10 cellular contexts compared by ENCODE assay signal in genomic region chr2:207121784-207122183, GRCh38. TPM values are rescaled to one million over a fixed set of nuclear protein-coding genes. Genes with fewer than 3 reads are reported as not detected.
DNase-seq lines count a peak whose midpoint lies in the region; ATAC-seq and TF ChIP-seq lines count a peak whose summit lies in the region.
"Had no signal": no experiment of that assay in that cellular context is flagged by ENCODE, and none has a peak within 500 bp of the region (broad histone marks: within the 10 kb centered on the region; RNA-seq: fewer than 3 reads in every experiment).

No MANE protein-coding gene starts in this region.

- no peaks in the 10 kb centered on the region for H3K9me3 Mint-ChIP-seq in activated naive CD8-positive, alpha-beta T cell treated with anti-CD3 and anti-CD28 coated beads for 36 hours
- no peaks in the 10 kb centered on the region for H3K9me3 Mint-ChIP-seq in T-cell
- H3K9me3 Mint-ChIP-seq: naive thymus-derived CD8-positive, alpha-beta T cell had no signal

- POLR2A ChIA-PET in HCT116 (lab: Charles Lee) (interaction anchor here (1.4 kb wide), 1 partner anchor 44 kb away, joined by 3 read pairs; the partner anchor contains the start of gene KLF7), T-cell (lab: Charles Lee) (no interaction called here)

- H3K9me3 ChIP-seq in HCT116 (ENCODE audit: control insufficient read depth in 1 of 2, insufficient read depth in 1 of 2, low read depth in 1 of 2, low read length in 2 of 2) = no peaks in the 10 kb centered on the region
- H3K9me3 ChIP-seq in smooth muscle cell (replicated peaks; ENCODE audit: low read depth) = no peaks in the 10 kb centered on the region

- H3K9ac ChIP-seq in HCT116 (ENCODE audit: low read length) (no peak overlapping the region), smooth muscle cell (ENCODE audit: low read depth) (no peak overlapping the region)

- H3K4me3 Mint-ChIP-seq in activated naive CD8-positive, alpha-beta T cell treated with anti-CD3 and anti-CD28 coated beads for 36 hours = no peak overlapping the region
- H3K4me3 Mint-ChIP-seq in T-cell = no peak overlapping the region
- H3K4me3 Mint-ChIP-seq: naive thymus-derived CD8-positive, alpha-beta T cell had no signal

- H3K36me3 ChIP-seq in HCT116 (ENCODE audit: control insufficient read depth in 1 of 2, insufficient read depth in 2 of 2, low read length in 2 of 2) = no peaks in the 10 kb centered on the region
- no peaks in the 10 kb centered on the region for H3K36me3 ChIP-seq in smooth muscle cell (ENCODE audit: low read depth)

- H3K4me1 ChIP-seq in HCT116 (ENCODE audit: control insufficient read depth in 1 of 2, insufficient read depth in 2 of 2, low read length in 2 of 2) (peaks cover 27 to 41% of the 10 kb centered on the region in 2 experiments), smooth muscle cell (ENCODE audit: low read depth) (peaks cover 8% of the 10 kb centered on the region)

- peak overlapping the region in 1 of 2 experiments; percentile 11; a peak in 1 of 4 replicates for H3K4me3 ChIP-seq in HCT116 (replicated peaks in 1 of 2; ENCODE audit: low read depth in 1 of 2, low read length in 2 of 2)
- no peak overlapping the region for H3K4me3 ChIP-seq in smooth muscle cell

- intact Hi-C loops in HCT116 (cut with micrococcal nuclease) = no loop called here

- CTCF ChIA-PET in HCT116 (lab: Charles Lee) (no interaction called here), T-cell (lab: Charles Lee) (no interaction called here)

- H2AFZ ChIP-seq in HCT116 (ENCODE audit: low read depth, low read length, poor library complexity, severe bottlenecking) = no peak overlapping the region
- H2AFZ ChIP-seq in smooth muscle cell (ENCODE audit: low read depth) = no peak overlapping the region

- ATAC-seq in HCT116 (peak; percentile 75), T-cell (replicated peaks in 1 of 4) (no peak)
- ATAC-seq: naive thymus-derived CD8-positive, alpha-beta T cell; Panc1 had no signal

- TF ChIP-seq CTCF in HCT116 (IDR thresholded peaks at IDR 0.05 in 2 of 3, conservative IDR thresholded peaks at IDR 0.05 in 1 of 3; ENCODE audit: borderline replicate concordance in 1 of 3, insufficient read depth in 1 of 3, low read depth in 2 of 3, low read length in 2 of 3) (no peak), smooth muscle cell (IDR thresholded peaks at IDR 0.05; ENCODE audit: borderline replicate concordance, insufficient read depth, poor library complexity, severe bottlenecking) (no peak)

- H3K79me2 ChIP-seq in HCT116 (ENCODE audit: insufficient read depth, low read length) (no peaks in the 10 kb centered on the region), smooth muscle cell (ENCODE audit: low read depth) (peaks cover 79% of the 10 kb centered on the region)

- H3K27ac Mint-ChIP-seq in activated naive CD8-positive, alpha-beta T cell treated with anti-CD3 and anti-CD28 coated beads for 36 hours = peak overlapping the region; percentile 8
- H3K27ac Mint-ChIP-seq in T-cell = no peak overlapping the region

- H3K27me3 ChIP-seq in HCT116 (ENCODE audit: insufficient read depth, low read length) (no peaks in the 10 kb centered on the region), smooth muscle cell (ENCODE audit: low read depth) (no peaks in the 10 kb centered on the region)

- RAD21 ChIA-PET in HCT116 (lab: Charles Lee; ENCODE audit: low non-redundant PET in 1 of 2, low total read pairs in 2 of 2, uncharacterized antibody in 2 of 2, unreplicated experiment in 2 of 2) = no interaction called here

- H3K36me3 Mint-ChIP-seq in activated naive CD8-positive, alpha-beta T cell treated with anti-CD3 and anti-CD28 coated beads for 36 hours = peaks cover 37% of the 10 kb centered on the region
- H3K36me3 Mint-ChIP-seq in T-cell = peaks cover 38% of the 10 kb centered on the region

- BruUV-seq in HCT116 (replicated peaks; lab: Mats Ljungman, UMichigan) = no TSS peak

- no peaks in the 10 kb centered on the region for H3K27me3 Mint-ChIP-seq in activated naive CD8-positive, alpha-beta T cell treated with anti-CD3 and anti-CD28 coated beads for 36 hours
- H3K27me3 Mint-ChIP-seq in T-cell = no peaks in the 10 kb centered on the region
- H3K27me3 Mint-ChIP-seq: naive thymus-derived CD8-positive, alpha-beta T cell had no signal

- no peak for TF ChIP-seq POLR2A in HCT116 (IDR thresholded peaks at IDR 0.05; ENCODE audit: borderline replicate concordance, extremely low read depth, insufficient read depth, insufficient read length)

- H3F3A ChIP-seq in smooth muscle cell (ENCODE audit: low read depth) = peaks cover 3% of the 10 kb centered on the region

- DNase-seq in HCT116 (ENCODE audit: low read depth, low spot score) (peak; percentile 56), glomerular visceral epithelial cell (ENCODE audit: extremely low spot score) (peak; percentile 69), smooth muscle cell (lab: John Stamatoyannopoulos, UW; ENCODE audit: unreplicated experiment) (no peak), T-cell (no peak), DMS 273 treated with DMSO at 0.1 percent for 48 hours (lab: John Stamatoyannopoulos, UW) (no peak), NCI-H2227 treated with DMSO at 0.1 percent for 48 hours (lab: John Stamatoyannopoulos, UW) (no peak), activated gamma-delta T cell (lab: John Stamatoyannopoulos, UW) (no peak)
- no peak for DNase-seq in activated naive CD8-positive, alpha-beta T cell treated with anti-CD3 and anti-CD28 coated beads for 36 hours
- DNase-seq: naive thymus-derived CD8-positive, alpha-beta T cell had no signal

- H3K9me2 ChIP-seq in HCT116 (ENCODE audit: insufficient read depth) = no peaks in the 10 kb centered on the region

- H3K27ac ChIP-seq in HCT116 (ENCODE audit: low read depth, low read length) = peak overlapping the region; percentile 48
- peak overlapping the region; percentile 59 for H3K27ac ChIP-seq in smooth muscle cell (ENCODE audit: low read depth)

- WGBS in smooth muscle cell (ENCODE audit: low lambda C conversion rate) = 0% methylated on average over 1 of the region's 1 CpG

- peak overlapping the region; percentile 66 for H3K4me2 ChIP-seq in HCT116 (ENCODE audit: low read length)
- no peak overlapping the region for H3K4me2 ChIP-seq in smooth muscle cell

- TF ChIP-seq RAD21 in HCT116 (IDR thresholded peaks at IDR 0.05; ENCODE audit: low read depth) = peak; percentile 27; the same call in 1 of the 2 replicates

- peaks cover 67% of the 10 kb centered on the region for H3K4me1 Mint-ChIP-seq in activated naive CD8-positive, alpha-beta T cell treated with anti-CD3 and anti-CD28 coated beads for 36 hours
- H3K4me1 Mint-ChIP-seq in T-cell = peaks cover 54 to 69% (median 57%) of the 10 kb centered on the region in 3 donors

- H4K20me1 ChIP-seq in HCT116 (ENCODE audit: insufficient read depth) (no peaks in the 10 kb centered on the region), smooth muscle cell (ENCODE audit: low read depth) (peaks cover 99% of the 10 kb centered on the region)

TF ChIP-seq in HCT116, 20 proteins besides CTCF, POLR2A, EP300 and RAD21:
- TF ChIP-seq FOSL1 (IDR thresholded peaks at IDR 0.05; ENCODE audit: low read depth) (peak; percentile 95), ZBTB33 (IDR thresholded peaks at IDR 0.05; ENCODE audit: extremely low read depth, insufficient replicate concordance, low read length) (no peak), POLR2AphosphoS5 (IDR thresholded peaks at IDR 0.05; ENCODE audit: low read depth, low read length) (peak; percentile 32; the same call in 1 of the 2 replicates), SP1 (IDR thresholded peaks at IDR 0.05; ENCODE audit: low read depth) (peak; percentile 86), SIN3A (IDR thresholded peaks at IDR 0.05; ENCODE audit: low read depth) (no peak), ELF1 (IDR thresholded peaks at IDR 0.05; ENCODE audit: borderline replicate concordance, low read depth) (no peak; the same call in 1 of the 2 replicates), TCF7L2 (IDR thresholded peaks at IDR 0.05; ENCODE audit: borderline replicate concordance, extremely low read depth, insufficient read depth, insufficient read length) (peak; percentile 55), CEBPB (IDR thresholded peaks at IDR 0.05; ENCODE audit: low read depth) (peak; percentile 71), CBX3 (IDR thresholded peaks at IDR 0.05; ENCODE audit: low read depth) (peak; percentile 88), MAX (IDR thresholded peaks at IDR 0.05) (peak; percentile 56; the same call in 1 of the 2 replicates), JUND (IDR thresholded peaks at IDR 0.05) (peak; percentile 93), SRF (IDR thresholded peaks at IDR 0.05; ENCODE audit: low read depth) (peak; percentile 45; the same call in 1 of the 2 replicates), ZNF274 (IDR thresholded peaks at IDR 0.05; ENCODE audit: low read depth, low read length) (no peak), YY1 (IDR thresholded peaks at IDR 0.05; ENCODE audit: extremely low read depth, insufficient replicate concordance, low read depth, low read length) (peak; percentile 18)
TF ChIP-seq in HCT116: peak in this region for 10.

RNA-seq across cellular contexts. Expression of gene KLF7, which starts 44.0 kb away (rescaled TPM):
- total RNA-seq in HCT116 (2021; ENCODE audit: unreplicated experiment) = 15.4 TPM
- polyA plus RNA-seq in HCT116 (2012) = 9.5 and 10.0 TPM in 2 replicates
- 10 to 100 TPM in 1 of 2 experiments, 1 to 10 TPM in 1; 8.2 to 10.1 TPM for total RNA-seq in activated naive CD8-positive, alpha-beta T cell treated with anti-CD3 and anti-CD28 coated beads for 36 hours
- total RNA-seq in smooth muscle cell = 16.1 and 27.6 TPM in 2 replicates
- 12.2 and 12.7 TPM in 2 replicates for polyA plus RNA-seq in smooth muscle cell
- 10 to 100 TPM; 56.8 to 90.6 (median 65.7) TPM for total RNA-seq in T-cell

Comparison
In these comparisons a context has a peak if more than half of its experiments do, and no peak if none do; other contexts are left out.
1. DNase-seq: peak in HCT116 (single experiment) and glomerular visceral epithelial cell (single experiment); none in activated naive CD8-positive, alpha-beta T cell treated with anti-CD3 and anti-CD28 coated beads for 36 hours (single experiment), smooth muscle cell (single experiment), T-cell (0 of 34), DMS 273 treated with DMSO at 0.1 percent for 48 hours (single experiment), NCI-H2227 treated with DMSO at 0.1 percent for 48 hours (single experiment) and activated gamma-delta T cell (single experiment).